Comparison of ENCODE assay signal across 9 cellular contexts in genomic region chr5:9339206-9339818, GRCh38.
DNase-seq lines count a peak whose midpoint lies in the region; ATAC-seq, FAIRE-seq and TF ChIP-seq lines count a peak whose summit lies in the region.
"Had no signal": no experiment of that assay in that cellular context is flagged by ENCODE, and none has a peak within 500 bp of the region (broad histone marks: within the 10 kb centered on the region; RNA-seq: fewer than 3 reads in every experiment).

No MANE protein-coding gene starts in this region.

- no peak overlapping the region for H3K4me3 Mint-ChIP-seq in chondrocyte (ENCODE audit: unreplicated experiment)
- no peak overlapping the region for H3K4me3 Mint-ChIP-seq in activated T-cell treated with anti-CD3 and anti-CD28 coated beads, Interleukin-2, amount 50 U/mL, for 24 hours

- FAIRE-seq in D721Med (lab: Jason Lieb, UNC): no peak

- ATAC-seq in GM21786 (IDR thresholded peaks at IDR 0.05; ENCODE audit: unreplicated experiment): no peak

- H3K27ac ChIP-seq in 22Rv1: no peak overlapping the region

- peaks cover 4% of the 10 kb centered on the region for H3K9me3 Mint-ChIP-seq in chondrocyte (ENCODE audit: low read depth)
- H3K9me3 Mint-ChIP-seq in activated T-cell treated with anti-CD3 and anti-CD28 coated beads, Interleukin-2, amount 50 U/mL, for 24 hours: peaks cover 14% of the 10 kb centered on the region

- H3K36me3 Mint-ChIP-seq in chondrocyte (ENCODE audit: low read depth): peaks cover 13% of the 10 kb centered on the region
- no peaks in the 10 kb centered on the region for H3K36me3 Mint-ChIP-seq in activated T-cell treated with anti-CD3 and anti-CD28 coated beads, Interleukin-2, amount 50 U/mL, for 24 hours (ENCODE audit: low read depth)

- no peak overlapping the region for H3K4me3 ChIP-seq in Jurkat, Clone E6-1 (ENCODE audit: low read length)

- peak overlapping the region; percentile 33 for H3K27ac Mint-ChIP-seq in chondrocyte (ENCODE audit: unreplicated experiment)
- no peak overlapping the region for H3K27ac Mint-ChIP-seq in activated T-cell treated with anti-CD3 and anti-CD28 coated beads, Interleukin-2, amount 50 U/mL, for 24 hours

- peaks cover 78% of the 10 kb centered on the region for H3K4me1 Mint-ChIP-seq in chondrocyte (ENCODE audit: low read depth)
- no peaks in the 10 kb centered on the region for H3K4me1 Mint-ChIP-seq in activated T-cell treated with anti-CD3 and anti-CD28 coated beads, Interleukin-2, amount 50 U/mL, for 24 hours (ENCODE audit: low read depth)

- TF ChIP-seq CTCF in 22Rv1 (IDR thresholded peaks at IDR 0.05) (peak; percentile 71), chondrocyte (IDR thresholded peaks at IDR 0.05) (peak; percentile 73), D721Med (IDR thresholded peaks at IDR 0.05; ENCODE audit: insufficient read depth, missing control alignments) (no peak)

- H3K27me3 Mint-ChIP-seq in chondrocyte (ENCODE audit: low read depth): no peaks in the 10 kb centered on the region
- no peaks in the 10 kb centered on the region for H3K27me3 Mint-ChIP-seq in activated T-cell treated with anti-CD3 and anti-CD28 coated beads, Interleukin-2, amount 50 U/mL, for 24 hours

- DNase-seq in ELR (ENCODE audit: low read depth): peak; percentile 55
- peak; percentile 35 for DNase-seq in Jurkat, Clone E6-1 (ENCODE audit: low read depth, low spot score)
- DNase-seq in chondrocyte (ENCODE audit: low spot score): no peak
- DNase-seq in activated T-cell treated with anti-CD3 and anti-CD28 coated beads, Interleukin-2, amount 50 U/mL, for 24 hours: no peak
- no peak for DNase-seq in D721Med (ENCODE audit: insufficient read length, low spot score)
- DNase-seq in NCI-H345 (lab: John Stamatoyannopoulos, UW): no peak
- DNase-seq: retina had no signal

Comparison
In these comparisons a context has a peak if more than half of its experiments do, and no peak if none do; other contexts are left out.
1. DNase-seq: peak in ELR (single experiment) and Jurkat, Clone E6-1 (single experiment); none in chondrocyte (single experiment), activated T-cell treated with anti-CD3 and anti-CD28 coated beads, Interleukin-2, amount 50 U/mL, for 24 hours (single experiment), D721Med (single experiment) and NCI-H345 (single experiment).